Comparison of ENCODE assay signal across 15 cellular contexts in genomic region chr3:43095370-43095769, GRCh38. TPM values are rescaled to one million over a fixed set of nuclear protein-coding genes. Genes with fewer than 3 reads are reported as not detected.
DNase-seq lines count a peak whose midpoint lies in the region; ATAC-seq and TF ChIP-seq lines count a peak whose summit lies in the region.
"Had no signal": no experiment of that assay in that cellular context is flagged by ENCODE, and none has a peak within 500 bp of the region (broad histone marks: within the 10 kb centered on the region; RNA-seq: fewer than 3 reads in every experiment).

No MANE protein-coding gene starts in this region.

- no peak for TF ChIP-seq POLR2A in adrenal gland (IDR thresholded peaks at IDR 0.05)

- H3K4me1 ChIP-seq in psoas muscle (peaks cover 25% of the 10 kb centered on the region), adrenal gland (replicated peaks in 1 of 2) (no peaks in the 10 kb centered on the region)
- H3K4me1 ChIP-seq: A549, BE2C had no signal

- no peak overlapping the region for H3K27ac Mint-ChIP-seq in activated CD4-positive, alpha-beta memory T cell treated with anti-CD3 and anti-CD28 coated beads for 36 hours
- H3K27ac Mint-ChIP-seq: GM23338 had no signal

- no peaks in the 10 kb centered on the region for H3K9me3 Mint-ChIP-seq in activated CD4-positive, alpha-beta memory T cell treated with anti-CD3 and anti-CD28 coated beads for 36 hours
- H3K9me3 Mint-ChIP-seq: CD4-positive, alpha-beta memory T cell; GM23338; H9 had no signal

- intact Hi-C loops in dorsolateral prefrontal cortex (cut with DNase I) = loop anchor here in 1 of 2 donors (10.0 kb wide), 1 partner anchor 111 kb away; no protein-coding TSS in a partner anchor
- intact Hi-C loops in psoas muscle (cut with DNase I) = no loop called here
- intact Hi-C loops in adrenal gland (cut with DNase I) = no loop called here
- intact Hi-C loops in activated CD4-positive, alpha-beta memory T cell treated with anti-CD3 and anti-CD28 coated beads for 36 hours (cut with micrococcal nuclease) = no loop called here

- CTCF ChIA-PET in activated CD4-positive, alpha-beta memory T cell treated with anti-CD3 and anti-CD28 coated beads for 36 hours (lab: Charles Lee) = interaction anchor here (1.4 kb wide), 1 partner anchor 24 kb away, joined by 4 read pairs; no protein-coding TSS in a partner anchor

- peak overlapping the region; percentile 89 for H3K27ac ChIP-seq in WERI-Rb-1
- H3K27ac ChIP-seq in dorsolateral prefrontal cortex = peak overlapping the region in 36 of 59 donors; percentile 11 to 86 (median 62)
- H3K27ac ChIP-seq in psoas muscle = peak overlapping the region; percentile 46
- H3K27ac ChIP-seq in adrenal gland = no peak overlapping the region
- H3K27ac ChIP-seq: A549, C4-2B, HL-60 had no signal

- H3K27me3 ChIP-seq in WERI-Rb-1 (ENCODE audit: insufficient read depth, low read depth, severe bottlenecking) (no peaks in the 10 kb centered on the region), dorsolateral prefrontal cortex (no peaks in the 10 kb centered on the region), psoas muscle (ENCODE audit: insufficient read depth in 3 of 3, low read length in 2 of 3) (no peaks in the 10 kb centered on the region), adrenal gland (no peaks in the 10 kb centered on the region)
- H3K27me3 ChIP-seq: BE2C had no signal

- H3K36me3 ChIP-seq in WERI-Rb-1 (no peaks in the 10 kb centered on the region; the same call in 1 of the 2 replicates), psoas muscle (ENCODE audit: insufficient read depth in 1 of 2, low read depth in 1 of 2) (no peaks in the 10 kb centered on the region), adrenal gland (replicated peaks in 1 of 2) (no peaks in the 10 kb centered on the region)
- H3K36me3 ChIP-seq: BE2C had no signal

- H3K27me3 Mint-ChIP-seq in activated CD4-positive, alpha-beta memory T cell treated with anti-CD3 and anti-CD28 coated beads for 36 hours = no peaks in the 10 kb centered on the region
- H3K27me3 Mint-ChIP-seq: CD4-positive, alpha-beta memory T cell had no signal

- H3K4me3 Mint-ChIP-seq in activated CD4-positive, alpha-beta memory T cell treated with anti-CD3 and anti-CD28 coated beads for 36 hours = no peak overlapping the region
- H3K4me3 Mint-ChIP-seq: CD4-positive, alpha-beta memory T cell; GM23338; H9 had no signal

- ATAC-seq in psoas muscle (peak; percentile 83 to 90 (median 87)), HG03045 (IDR thresholded peaks at IDR 0.05; ENCODE audit: unreplicated experiment) (no peak)
- ATAC-seq: A549, GM23338 had no signal

- H3K4me3 ChIP-seq in WERI-Rb-1 (ENCODE audit: low read depth, low read length) = no peak overlapping the region; the same call in 1 of the 2 replicates
- no peak overlapping the region for H3K4me3 ChIP-seq in dorsolateral prefrontal cortex
- H3K4me3 ChIP-seq in psoas muscle = no peak overlapping the region
- no peak overlapping the region for H3K4me3 ChIP-seq in adrenal gland
- H3K4me3 ChIP-seq: A549, GM23338 had no signal

- TF ChIP-seq CTCF in WERI-Rb-1 (IDR thresholded peaks at IDR 0.05; ENCODE audit: low read depth, low read length) (no peak), dorsolateral prefrontal cortex (IDR thresholded peaks at IDR 0.05 in 54 of 56, conservative IDR thresholded peaks at IDR 0.05 in 2 of 56; ENCODE audit: low read depth in 1 of 56, partially characterized antibody in 56 of 56) (no peak), psoas muscle (IDR thresholded peaks at IDR 0.05) (no peak), adrenal gland (IDR thresholded peaks at IDR 0.05) (no peak)

- POLR2A ChIA-PET in activated CD4-positive, alpha-beta memory T cell treated with anti-CD3 and anti-CD28 coated beads for 36 hours (lab: Charles Lee) = no interaction called here

- no peaks in the 10 kb centered on the region for H3K36me3 Mint-ChIP-seq in activated CD4-positive, alpha-beta memory T cell treated with anti-CD3 and anti-CD28 coated beads for 36 hours

- WGBS in psoas muscle, 3 donors = 31 to 41% (median 35%) methylated on average over 5 of the region's 5 CpGs
- 90 to 98% (median 94%) methylated on average over 1 to 5 of the region's 5 CpGs for WGBS in adrenal gland, 4 donors

- no peak for DNase-seq in WERI-Rb-1
- DNase-seq in dorsolateral prefrontal cortex = no peak
- DNase-seq in psoas muscle = no peak
- no peak for DNase-seq in adrenal gland
- no peak for DNase-seq in NCI-H774 (lab: John Stamatoyannopoulos, UW)
- DNase-seq in activated CD4-positive, alpha-beta memory T cell treated with anti-CD3 and anti-CD28 coated beads for 36 hours = no peak
- DNase-seq: BE2C; CD4-positive, alpha-beta memory T cell; DMS79; H9 had no signal

- H3K4me1 Mint-ChIP-seq in activated CD4-positive, alpha-beta memory T cell treated with anti-CD3 and anti-CD28 coated beads for 36 hours (ENCODE audit: low read depth) = no peaks in the 10 kb centered on the region

- H3K9me3 ChIP-seq in WERI-Rb-1 (ENCODE audit: severe bottlenecking) (no peaks in the 10 kb centered on the region), psoas muscle (no peaks in the 10 kb centered on the region), adrenal gland (replicated peaks in 1 of 3) (no peaks in the 10 kb centered on the region)
- H3K9me3 ChIP-seq: A549, BE2C had no signal

RNA-seq across cellular contexts. Expression of gene POMGNT2, which starts 10.5 kb away (rescaled TPM):
- 10 to 100 TPM; 21.9 to 62.0 (median 41.4) TPM for total RNA-seq in dorsolateral prefrontal cortex
- total RNA-seq in psoas muscle = 10 to 100 TPM; 13.2 to 25.5 (median 19.8) TPM
- 10 to 100 TPM; 14.3 to 40.3 (median 22.4) TPM for polyA plus RNA-seq in psoas muscle
- total RNA-seq in adrenal gland = 10 to 100 TPM; 14.5 to 44.9 (median 25.0) TPM
- 10 to 100 TPM in 2 of 3 donors, 1 to 10 TPM in 1; 6.5 to 17.6 (median 10.0) TPM for polyA plus RNA-seq in adrenal gland
- 1 to 10 TPM; 7.3 to 7.8 TPM for total RNA-seq in activated CD4-positive, alpha-beta memory T cell treated with anti-CD3 and anti-CD28 coated beads for 36 hours

Comparison
In these comparisons a context has a peak if more than half of its experiments do, and no peak if none do; other contexts are left out.
1. H3K27ac ChIP-seq: peak in WERI-Rb-1 (single experiment), dorsolateral prefrontal cortex (36 of 59) and psoas muscle (single experiment); none in adrenal gland (0 of 5).